In genomic region chr12:66287275-66287674, GRCh38 we compare ENCODE assay signal across 23 cellular contexts. TPM values are rescaled to one million over a fixed set of nuclear protein-coding genes. Genes with fewer than 3 reads are reported as not detected.
DNase-seq lines count a peak whose midpoint lies in the region; ATAC-seq and TF ChIP-seq lines count a peak whose summit lies in the region.
"Had no signal": no experiment of that assay in that cellular context is flagged by ENCODE, and none has a peak within 500 bp of the region (broad histone marks: within the 10 kb centered on the region; RNA-seq: fewer than 3 reads in every experiment).

No MANE protein-coding gene starts in this region.

- DNase-seq in activated CD8-positive, alpha-beta memory T cell treated with anti-CD3 and anti-CD28 coated beads, Interleukin-2, amount 10 ng/mL, durations not matched to agents 7 days and 5 days: no peak
- DNase-seq in activated CD8-positive, alpha-beta memory T cell treated with anti-CD3 and anti-CD28 coated beads for 24 hours: no peak
- no peak for DNase-seq in CD8-positive, alpha-beta T cell
- DNase-seq in activated CD8-positive, alpha-beta T cell treated with anti-CD3 and anti-CD28 coated beads, Interleukin-2, amount 10 ng/mL, durations not matched to agents 7 days and 5 days: no peak
- no peak for DNase-seq in effector memory CD8-positive, alpha-beta T cell
- no peak for DNase-seq in T1000 (lab: John Stamatoyannopoulos, UW)
- DNase-seq in C1 segment of cervical spinal cord (lab: John Stamatoyannopoulos, UW): no peak
- no peak for DNase-seq in A673 (ENCODE audit: low spot score)
- DNase-seq: ACHN, endodermal cell, foreskin melanocyte, hippocampal formation, mesendoderm, NCI-H1105 treated with DMSO at 0.1 percent for 48 hours, NCI-H2029 treated with DMSO at 0.1 percent for 48 hours, NCI-H226, occipital lobe, SJCRH30 had no signal

- peaks cover 77% of the 10 kb centered on the region for H3K4me1 ChIP-seq in CD8-positive, alpha-beta T cell (ENCODE audit: insufficient read depth, low read length)
- H3K4me1 ChIP-seq in A673 (ENCODE audit: insufficient read depth, low read length, poor library complexity, severe bottlenecking): no peaks in the 10 kb centered on the region
- H3K4me1 ChIP-seq: esophagus muscularis mucosa, SJCRH30, upper lobe of left lung had no signal

- CTCF ChIA-PET in activated CD8-positive, alpha-beta memory T cell treated with anti-CD3 and anti-CD28 coated beads, Interleukin-2, amount 10 ng/mL, durations not matched to agents 7 days and 5 days (lab: Charles Lee): no interaction called here
- CTCF ChIA-PET in CD8-positive, alpha-beta T cell (lab: Charles Lee): interaction anchor here (1.4 kb wide), 1 partner anchor 14 kb away, joined by 5 read pairs; no protein-coding TSS in a partner anchor
- CTCF ChIA-PET in activated CD8-positive, alpha-beta T cell treated with anti-CD3 and anti-CD28 coated beads, Interleukin-2, amount 10 ng/mL, durations not matched to agents 7 days and 5 days (lab: Charles Lee): no interaction called here
- CTCF ChIA-PET in A673 (lab: Charles Lee): no interaction called here

- no peaks in the 10 kb centered on the region for H3K27me3 Mint-ChIP-seq in activated CD8-positive, alpha-beta memory T cell treated with anti-CD3 and anti-CD28 coated beads, Interleukin-2, amount 10 ng/mL, durations not matched to agents 7 days and 5 days
- H3K27me3 Mint-ChIP-seq in CD8-positive, alpha-beta T cell (ENCODE audit: low read depth): no peaks in the 10 kb centered on the region
- H3K27me3 Mint-ChIP-seq in activated CD8-positive, alpha-beta T cell treated with anti-CD3 and anti-CD28 coated beads, Interleukin-2, amount 10 ng/mL, durations not matched to agents 7 days and 5 days (ENCODE audit: low read depth): no peaks in the 10 kb centered on the region
- H3K27me3 Mint-ChIP-seq in effector memory CD8-positive, alpha-beta T cell: no peaks in the 10 kb centered on the region

- H3K4me1 Mint-ChIP-seq in activated CD8-positive, alpha-beta memory T cell treated with anti-CD3 and anti-CD28 coated beads, Interleukin-2, amount 10 ng/mL, durations not matched to agents 7 days and 5 days: peaks cover 60% of the 10 kb centered on the region
- peaks cover 79% of the 10 kb centered on the region for H3K4me1 Mint-ChIP-seq in CD8-positive, alpha-beta T cell (ENCODE audit: low read depth)
- peaks cover 59% of the 10 kb centered on the region for H3K4me1 Mint-ChIP-seq in activated CD8-positive, alpha-beta T cell treated with anti-CD3 and anti-CD28 coated beads, Interleukin-2, amount 10 ng/mL, durations not matched to agents 7 days and 5 days (ENCODE audit: low read depth)
- peaks cover 46 to 58% of the 10 kb centered on the region in 2 donors for H3K4me1 Mint-ChIP-seq in effector memory CD8-positive, alpha-beta T cell (ENCODE audit: low read depth in 2 of 2)
- H3K4me1 Mint-ChIP-seq: endodermal cell, WTC11 had no signal

- H3K36me3 ChIP-seq in CD8-positive, alpha-beta T cell (ENCODE audit: insufficient read depth, low read length): no peaks in the 10 kb centered on the region
- H3K36me3 ChIP-seq in A673 (ENCODE audit: insufficient read depth, low read length, poor library complexity, severe bottlenecking): no peaks in the 10 kb centered on the region
- H3K36me3 ChIP-seq: esophagus muscularis mucosa, SJCRH30, upper lobe of left lung had no signal

- H3K4me3 Mint-ChIP-seq in activated CD8-positive, alpha-beta memory T cell treated with anti-CD3 and anti-CD28 coated beads, Interleukin-2, amount 10 ng/mL, durations not matched to agents 7 days and 5 days: no peak overlapping the region
- H3K4me3 Mint-ChIP-seq in CD8-positive, alpha-beta T cell: peak overlapping the region; percentile 72
- peak overlapping the region; percentile 54 for H3K4me3 Mint-ChIP-seq in activated CD8-positive, alpha-beta T cell treated with anti-CD3 and anti-CD28 coated beads, Interleukin-2, amount 10 ng/mL, durations not matched to agents 7 days and 5 days
- H3K4me3 Mint-ChIP-seq in effector memory CD8-positive, alpha-beta T cell: peak overlapping the region; percentile 49 to 66
- H3K4me3 Mint-ChIP-seq: endodermal cell, WTC11 had no signal

- H3K27ac Mint-ChIP-seq in activated CD8-positive, alpha-beta memory T cell treated with anti-CD3 and anti-CD28 coated beads, Interleukin-2, amount 10 ng/mL, durations not matched to agents 7 days and 5 days: peak overlapping the region; percentile 93
- peak overlapping the region; percentile 83 for H3K27ac Mint-ChIP-seq in CD8-positive, alpha-beta T cell
- H3K27ac Mint-ChIP-seq in activated CD8-positive, alpha-beta T cell treated with anti-CD3 and anti-CD28 coated beads, Interleukin-2, amount 10 ng/mL, durations not matched to agents 7 days and 5 days: peak overlapping the region; percentile 77
- peak overlapping the region; percentile 57 to 88 for H3K27ac Mint-ChIP-seq in effector memory CD8-positive, alpha-beta T cell
- H3K27ac Mint-ChIP-seq: endodermal cell, WTC11 had no signal

- peaks cover 27% of the 10 kb centered on the region for H3K36me3 Mint-ChIP-seq in activated CD8-positive, alpha-beta memory T cell treated with anti-CD3 and anti-CD28 coated beads, Interleukin-2, amount 10 ng/mL, durations not matched to agents 7 days and 5 days
- no peaks in the 10 kb centered on the region for H3K36me3 Mint-ChIP-seq in CD8-positive, alpha-beta T cell
- peaks cover 39% of the 10 kb centered on the region for H3K36me3 Mint-ChIP-seq in activated CD8-positive, alpha-beta T cell treated with anti-CD3 and anti-CD28 coated beads, Interleukin-2, amount 10 ng/mL, durations not matched to agents 7 days and 5 days (ENCODE audit: low read depth)
- no peaks in the 10 kb centered on the region for H3K36me3 Mint-ChIP-seq in effector memory CD8-positive, alpha-beta T cell (ENCODE audit: insufficient read depth)
- H3K36me3 Mint-ChIP-seq: WTC11 had no signal

- no peak overlapping the region for H3K27ac ChIP-seq in CD8-positive, alpha-beta T cell (ENCODE audit: low read depth, low read length)
- no peak overlapping the region for H3K27ac ChIP-seq in A673 (ENCODE audit: low read depth, low read length, poor library complexity, severe bottlenecking)
- H3K27ac ChIP-seq: coronary artery, esophagus muscularis mucosa, SJCRH30, upper lobe of left lung had no signal

- no TSS peak for BruUV-seq in A673 (replicated peaks; lab: Mats Ljungman, UMichigan)

- no peak for ATAC-seq in activated CD8-positive, alpha-beta memory T cell treated with anti-CD3 and anti-CD28 coated beads, Interleukin-2, amount 10 ng/mL, durations not matched to agents 7 days and 5 days
- ATAC-seq in CD8-positive, alpha-beta T cell: no peak
- ATAC-seq in activated CD8-positive, alpha-beta T cell treated with anti-CD3 and anti-CD28 coated beads, Interleukin-2, amount 10 ng/mL, durations not matched to agents 7 days and 5 days: no peak
- no peak for ATAC-seq in effector memory CD8-positive, alpha-beta T cell (replicated peaks)
- ATAC-seq: left lobe of liver, WTC11 had no signal

- intact Hi-C loops in CD8-positive, alpha-beta T cell (cut with DNase I, micrococcal nuclease): loop anchor here (5.0 to 10.0 kb wide), 3 partner anchors 120 to 1112 kb away; partner anchors contain the start of genes LLPH (in 2 of the 2) and TMBIM4 (in 1 of the 2)
- intact Hi-C loops in A673 (cut with micrococcal nuclease; ENCODE audit: unreplicated experiment): no loop called here

- no peak overlapping the region for H3K4me3 ChIP-seq in CD8-positive, alpha-beta T cell (ENCODE audit: low read depth, low read length)
- no peak overlapping the region for H3K4me3 ChIP-seq in A673 (ENCODE audit: low read depth, low read length, poor library complexity, severe bottlenecking)
- H3K4me3 ChIP-seq: coronary artery, esophagus muscularis mucosa, SJCRH30, upper lobe of left lung had no signal

- no peak for TF ChIP-seq CTCF in CD8-positive, alpha-beta T cell (IDR thresholded peaks at IDR 0.05)
- no peak for TF ChIP-seq CTCF in A673 (conservative IDR thresholded peaks at IDR 0.05; ENCODE audit: low read depth, low read length)

- H3K27me3 ChIP-seq in CD8-positive, alpha-beta T cell (ENCODE audit: insufficient read depth, low read length): no peaks in the 10 kb centered on the region
- peaks cover 4% of the 10 kb centered on the region for H3K27me3 ChIP-seq in A673 (replicated peaks; ENCODE audit: insufficient read depth, low read depth, low read length, poor library complexity)
- H3K27me3 ChIP-seq: esophagus muscularis mucosa, SJCRH30, upper lobe of left lung had no signal

- H3K9me3 Mint-ChIP-seq in activated CD8-positive, alpha-beta memory T cell treated with anti-CD3 and anti-CD28 coated beads, Interleukin-2, amount 10 ng/mL, durations not matched to agents 7 days and 5 days (ENCODE audit: low read depth): peaks cover 3% of the 10 kb centered on the region
- H3K9me3 Mint-ChIP-seq in CD8-positive, alpha-beta T cell: peaks cover 4% of the 10 kb centered on the region
- peaks cover 25% of the 10 kb centered on the region for H3K9me3 Mint-ChIP-seq in activated CD8-positive, alpha-beta T cell treated with anti-CD3 and anti-CD28 coated beads, Interleukin-2, amount 10 ng/mL, durations not matched to agents 7 days and 5 days (ENCODE audit: insufficient read depth)
- no peaks in the 10 kb centered on the region for H3K9me3 Mint-ChIP-seq in effector memory CD8-positive, alpha-beta T cell
- H3K9me3 Mint-ChIP-seq: endodermal cell had no signal

- no peaks in the 10 kb centered on the region for H3K9me3 ChIP-seq in CD8-positive, alpha-beta T cell (ENCODE audit: low read length)
- no peaks in the 10 kb centered on the region for H3K9me3 ChIP-seq in A673 (ENCODE audit: low read depth, low read length, poor library complexity, severe bottlenecking)
- H3K9me3 ChIP-seq: esophagus muscularis mucosa, SJCRH30, upper lobe of left lung had no signal

- POLR2A ChIA-PET in CD8-positive, alpha-beta T cell (lab: Charles Lee): no interaction called here
- POLR2A ChIA-PET in activated CD8-positive, alpha-beta T cell treated with anti-CD3 and anti-CD28 coated beads, Interleukin-2, amount 10 ng/mL, durations not matched to agents 7 days and 5 days (lab: Charles Lee): no interaction called here
- POLR2A ChIA-PET in A673 (lab: Charles Lee; ENCODE audit: low non-redundant PET): no interaction called here

RNA-seq across cellular contexts. Expression of gene HELB, which starts 15.0 kb away (rescaled TPM):
- total RNA-seq in activated CD8-positive, alpha-beta memory T cell treated with anti-CD3 and anti-CD28 coated beads, Interleukin-2, amount 10 ng/mL, durations not matched to agents 7 days and 5 days: 10 to 100 TPM; 19.1 to 34.6 TPM
- 10 to 100 TPM; 26.9 to 27.0 TPM for total RNA-seq in CD8-positive, alpha-beta T cell
- 10 to 100 TPM; 24.2 to 25.7 TPM for total RNA-seq in activated CD8-positive, alpha-beta T cell treated with anti-CD3 and anti-CD28 coated beads, Interleukin-2, amount 10 ng/mL, durations not matched to agents 7 days and 5 days
- 4.1 and 4.6 TPM in 2 replicates for total RNA-seq in A673 (2021)
